Comparison of ENCODE assay signal across 9 cellular contexts in genomic region chr13:94925263-94925662, GRCh38.
"Had no signal": no experiment of that assay in that cellular context is flagged by ENCODE, and none has a peak within 500 bp of the region (broad histone marks: within the 10 kb centered on the region; RNA-seq: fewer than 3 reads in every experiment).

No MANE protein-coding gene starts in this region.

- H3K4me1 ChIP-seq: HAP-1 had no signal

- DNase-seq: GM23248, GOT3, H7, H9, HCEC 1CT, HFFc6 had no signal

- H3K4me3 ChIP-seq: GM23248, GM23338, HAP-1 had no signal

- H3K9ac ChIP-seq: GM23248 had no signal

- H3K4me2 ChIP-seq: GM23338 had no signal

- ATAC-seq: GM23338, HCT116 had no signal

- H3K36me3 ChIP-seq: HAP-1 had no signal

- H3K9me3 ChIP-seq: HAP-1 had no signal

- H2AFZ ChIP-seq: GM23248, GM23338 had no signal

- H3K27ac ChIP-seq: GM23248 had no signal
